Comparison of ENCODE assay signal across 1 cellular context in the genomic region with DNA sequence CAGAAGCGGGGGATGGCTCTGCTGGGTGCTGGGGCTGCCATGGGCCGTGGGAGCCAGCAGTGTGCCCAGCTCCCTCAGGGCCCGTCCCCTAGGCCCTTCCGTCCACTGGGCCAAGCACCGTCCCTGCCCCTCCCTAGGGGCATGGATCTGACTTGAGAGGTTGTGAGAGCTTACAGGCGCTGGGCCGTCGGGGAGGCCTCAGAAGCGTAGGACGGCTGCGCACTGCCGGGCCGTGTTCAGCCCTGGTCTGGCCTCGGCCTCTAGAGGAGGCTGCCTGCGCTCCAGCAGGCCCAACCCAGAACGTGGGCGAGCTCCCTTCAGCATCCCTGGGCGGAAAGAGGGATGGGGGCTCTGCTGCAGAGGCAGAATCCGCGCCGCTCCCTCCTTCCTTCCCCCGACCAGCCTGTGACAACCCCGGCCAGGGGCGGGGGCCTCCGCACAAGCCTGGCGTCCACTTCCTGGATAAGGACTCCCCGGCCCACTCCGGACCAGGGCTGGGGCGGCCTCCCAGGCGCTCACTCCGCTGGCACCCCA.
TF ChIP-seq lines count a peak whose summit lies in the region.

No MANE protein-coding gene starts in this region.

TF ChIP-seq in GM12878, 131 proteins besides CTCF, POLR2A, EP300 and RAD21:
- TF ChIP-seq HDGF (IDR thresholded peaks at IDR 0.05) (peak; percentile 40; the same call in 1 of the 2 replicates), IKZF1 (conservative IDR thresholded peaks at IDR 0.05) (peak; percentile 50), E4F1 (IDR thresholded peaks at IDR 0.05; ENCODE audit: borderline replicate concordance, partially characterized antibody) (peak; percentile 50), PML (IDR thresholded peaks at IDR 0.05; ENCODE audit: low read length) (peak; percentile 28; the same call in 1 of the 2 replicates), SMAD1 (IDR thresholded peaks at IDR 0.05; ENCODE audit: low read depth, partially characterized antibody) (no peak), SIX5 (IDR thresholded peaks at IDR 0.05; ENCODE audit: low read depth, low read length, severe bottlenecking) (no peak), ESRRA (IDR thresholded peaks at IDR 0.05; ENCODE audit: low read length) (no peak), MXI1 (IDR thresholded peaks at IDR 0.05; ENCODE audit: low read depth, low read length) (no peak), EZH2 (IDR thresholded peaks at IDR 0.05; ENCODE audit: borderline replicate concordance, control insufficient read depth, low read depth, low read length) (no peak), HCFC1 (IDR thresholded peaks at IDR 0.05; ENCODE audit: low read length) (no peak), BHLHE40 (IDR thresholded peaks at IDR 0.05; ENCODE audit: borderline replicate concordance in 1 of 2, low read depth in 2 of 2, low read length in 1 of 2) (peak; percentile 5 to 78; a peak in 3 of 4 replicates), MYB (IDR thresholded peaks at IDR 0.05; ENCODE audit: borderline replicate concordance, low read depth, low read length) (no peak), NBN (IDR thresholded peaks at IDR 0.05) (0 out of 2 replicates have a peak, but pooled peaks have one; percentile 43), NFXL1 (IDR thresholded peaks at IDR 0.05; ENCODE audit: borderline replicate concordance) (no peak), POU2F2 (IDR thresholded peaks at IDR 0.05; ENCODE audit: borderline replicate concordance, low read depth, low read length) (0 out of 3 replicates have a peak, but pooled peaks have one; percentile 38), RAD51 (IDR thresholded peaks at IDR 0.05) (no peak), SMAD5 (IDR thresholded peaks at IDR 0.05; ENCODE audit: low read depth) (no peak), EED (IDR thresholded peaks at IDR 0.05; ENCODE audit: low read depth) (no peak), ATF7 (IDR thresholded peaks at IDR 0.05; ENCODE audit: low read depth) (no peak), RFX5 (IDR thresholded peaks at IDR 0.05; ENCODE audit: low read depth, low read length) (no peak), MAX (IDR thresholded peaks at IDR 0.05; ENCODE audit: low read depth, low read length) (peak; percentile 39; the same call in 1 of the 2 replicates), IKZF2 (IDR thresholded peaks at IDR 0.05) (no peak), ZZZ3 (IDR thresholded peaks at IDR 0.05; ENCODE audit: control insufficient read depth, insufficient read length, low read depth) (no peak), ZBTB40 (IDR thresholded peaks at IDR 0.05; ENCODE audit: borderline replicate concordance) (no peak)
- TF ChIP-seq, protein P1, sequence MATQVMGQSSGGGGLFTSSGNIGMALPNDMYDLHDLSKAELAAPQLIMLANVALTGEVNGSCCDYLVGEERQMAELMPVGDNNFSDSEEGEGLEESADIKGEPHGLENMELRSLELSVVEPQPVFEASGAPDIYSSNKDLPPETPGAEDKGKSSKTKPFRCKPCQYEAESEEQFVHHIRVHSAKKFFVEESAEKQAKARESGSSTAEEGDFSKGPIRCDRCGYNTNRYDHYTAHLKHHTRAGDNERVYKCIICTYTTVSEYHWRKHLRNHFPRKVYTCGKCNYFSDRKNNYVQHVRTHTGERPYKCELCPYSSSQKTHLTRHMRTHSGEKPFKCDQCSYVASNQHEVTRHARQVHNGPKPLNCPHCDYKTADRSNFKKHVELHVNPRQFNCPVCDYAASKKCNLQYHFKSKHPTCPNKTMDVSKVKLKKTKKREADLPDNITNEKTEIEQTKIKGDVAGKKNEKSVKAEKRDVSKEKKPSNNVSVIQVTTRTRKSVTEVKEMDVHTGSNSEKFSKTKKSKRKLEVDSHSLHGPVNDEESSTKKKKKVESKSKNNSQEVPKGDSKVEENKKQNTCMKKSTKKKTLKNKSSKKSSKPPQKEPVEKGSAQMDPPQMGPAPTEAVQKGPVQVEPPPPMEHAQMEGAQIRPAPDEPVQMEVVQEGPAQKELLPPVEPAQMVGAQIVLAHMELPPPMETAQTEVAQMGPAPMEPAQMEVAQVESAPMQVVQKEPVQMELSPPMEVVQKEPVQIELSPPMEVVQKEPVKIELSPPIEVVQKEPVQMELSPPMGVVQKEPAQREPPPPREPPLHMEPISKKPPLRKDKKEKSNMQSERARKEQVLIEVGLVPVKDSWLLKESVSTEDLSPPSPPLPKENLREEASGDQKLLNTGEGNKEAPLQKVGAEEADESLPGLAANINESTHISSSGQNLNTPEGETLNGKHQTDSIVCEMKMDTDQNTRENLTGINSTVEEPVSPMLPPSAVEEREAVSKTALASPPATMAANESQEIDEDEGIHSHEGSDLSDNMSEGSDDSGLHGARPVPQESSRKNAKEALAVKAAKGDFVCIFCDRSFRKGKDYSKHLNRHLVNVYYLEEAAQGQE (IDR thresholded peaks at IDR 0.05; ENCODE audit: low read depth, low read length) = no peak
- TF ChIP-seq, protein P2, sequence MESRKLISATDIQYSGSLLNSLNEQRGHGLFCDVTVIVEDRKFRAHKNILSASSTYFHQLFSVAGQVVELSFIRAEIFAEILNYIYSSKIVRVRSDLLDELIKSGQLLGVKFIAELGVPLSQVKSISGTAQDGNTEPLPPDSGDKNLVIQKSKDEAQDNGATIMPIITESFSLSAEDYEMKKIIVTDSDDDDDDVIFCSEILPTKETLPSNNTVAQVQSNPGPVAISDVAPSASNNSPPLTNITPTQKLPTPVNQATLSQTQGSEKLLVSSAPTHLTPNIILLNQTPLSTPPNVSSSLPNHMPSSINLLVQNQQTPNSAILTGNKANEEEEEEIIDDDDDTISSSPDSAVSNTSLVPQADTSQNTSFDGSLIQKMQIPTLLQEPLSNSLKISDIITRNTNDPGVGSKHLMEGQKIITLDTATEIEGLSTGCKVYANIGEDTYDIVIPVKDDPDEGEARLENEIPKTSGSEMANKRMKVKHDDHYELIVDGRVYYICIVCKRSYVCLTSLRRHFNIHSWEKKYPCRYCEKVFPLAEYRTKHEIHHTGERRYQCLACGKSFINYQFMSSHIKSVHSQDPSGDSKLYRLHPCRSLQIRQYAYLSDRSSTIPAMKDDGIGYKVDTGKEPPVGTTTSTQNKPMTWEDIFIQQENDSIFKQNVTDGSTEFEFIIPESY (IDR thresholded peaks at IDR 0.05) = no peak
- TF ChIP-seq, protein P3, sequence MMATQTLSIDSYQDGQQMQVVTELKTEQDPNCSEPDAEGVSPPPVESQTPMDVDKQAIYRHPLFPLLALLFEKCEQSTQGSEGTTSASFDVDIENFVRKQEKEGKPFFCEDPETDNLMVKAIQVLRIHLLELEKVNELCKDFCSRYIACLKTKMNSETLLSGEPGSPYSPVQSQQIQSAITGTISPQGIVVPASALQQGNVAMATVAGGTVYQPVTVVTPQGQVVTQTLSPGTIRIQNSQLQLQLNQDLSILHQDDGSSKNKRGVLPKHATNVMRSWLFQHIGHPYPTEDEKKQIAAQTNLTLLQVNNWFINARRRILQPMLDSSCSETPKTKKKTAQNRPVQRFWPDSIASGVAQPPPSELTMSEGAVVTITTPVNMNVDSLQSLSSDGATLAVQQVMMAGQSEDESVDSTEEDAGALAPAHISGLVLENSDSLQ (IDR thresholded peaks at IDR 0.05) = no peak
- TF ChIP-seq, protein P4, sequence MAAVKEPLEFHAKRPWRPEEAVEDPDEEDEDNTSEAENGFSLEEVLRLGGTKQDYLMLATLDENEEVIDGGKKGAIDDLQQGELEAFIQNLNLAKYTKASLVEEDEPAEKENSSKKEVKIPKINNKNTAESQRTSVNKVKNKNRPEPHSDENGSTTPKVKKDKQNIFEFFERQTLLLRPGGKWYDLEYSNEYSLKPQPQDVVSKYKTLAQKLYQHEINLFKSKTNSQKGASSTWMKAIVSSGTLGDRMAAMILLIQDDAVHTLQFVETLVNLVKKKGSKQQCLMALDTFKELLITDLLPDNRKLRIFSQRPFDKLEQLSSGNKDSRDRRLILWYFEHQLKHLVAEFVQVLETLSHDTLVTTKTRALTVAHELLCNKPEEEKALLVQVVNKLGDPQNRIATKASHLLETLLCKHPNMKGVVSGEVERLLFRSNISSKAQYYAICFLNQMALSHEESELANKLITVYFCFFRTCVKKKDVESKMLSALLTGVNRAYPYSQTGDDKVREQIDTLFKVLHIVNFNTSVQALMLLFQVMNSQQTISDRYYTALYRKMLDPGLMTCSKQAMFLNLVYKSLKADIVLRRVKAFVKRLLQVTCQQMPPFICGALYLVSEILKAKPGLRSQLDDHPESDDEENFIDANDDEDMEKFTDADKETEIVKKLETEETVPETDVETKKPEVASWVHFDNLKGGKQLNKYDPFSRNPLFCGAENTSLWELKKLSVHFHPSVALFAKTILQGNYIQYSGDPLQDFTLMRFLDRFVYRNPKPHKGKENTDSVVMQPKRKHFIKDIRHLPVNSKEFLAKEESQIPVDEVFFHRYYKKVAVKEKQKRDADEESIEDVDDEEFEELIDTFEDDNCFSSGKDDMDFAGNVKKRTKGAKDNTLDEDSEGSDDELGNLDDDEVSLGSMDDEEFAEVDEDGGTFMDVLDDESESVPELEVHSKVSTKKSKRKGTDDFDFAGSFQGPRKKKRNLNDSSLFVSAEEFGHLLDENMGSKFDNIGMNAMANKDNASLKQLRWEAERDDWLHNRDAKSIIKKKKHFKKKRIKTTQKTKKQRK (IDR thresholded peaks at IDR 0.05; ENCODE audit: low read depth, low read length) = no peak
